In genomic region chr10:101400529-101400928, GRCh38 we compare ENCODE assay signal across 1 cellular context.
TF ChIP-seq lines count a peak whose summit lies in the region.

No MANE protein-coding gene starts in this region.

TF ChIP-seq in GM23338, 12 proteins besides CTCF, POLR2A, EP300 and RAD21 (continued from another document):
- TF ChIP-seq ZNF114 (CRISPR knock-in tag; IDR thresholded peaks at IDR 0.05) (no peak), POLR2AphosphoS5 (IDR thresholded peaks at IDR 0.05; ENCODE audit: low read depth) (no peak), EZH2 (IDR thresholded peaks at IDR 0.05; ENCODE audit: low read depth, unreplicated experiment) (no peak), NANOG (IDR thresholded peaks at IDR 0.05; ENCODE audit: borderline replicate concordance) (no peak), STAT1 (IDR thresholded peaks at IDR 0.05; ENCODE audit: unreplicated experiment) (no peak), EZH2phosphoT487 (IDR thresholded peaks at IDR 0.05; ENCODE audit: unreplicated experiment) (no peak)
- TF ChIP-seq, protein P1, sequence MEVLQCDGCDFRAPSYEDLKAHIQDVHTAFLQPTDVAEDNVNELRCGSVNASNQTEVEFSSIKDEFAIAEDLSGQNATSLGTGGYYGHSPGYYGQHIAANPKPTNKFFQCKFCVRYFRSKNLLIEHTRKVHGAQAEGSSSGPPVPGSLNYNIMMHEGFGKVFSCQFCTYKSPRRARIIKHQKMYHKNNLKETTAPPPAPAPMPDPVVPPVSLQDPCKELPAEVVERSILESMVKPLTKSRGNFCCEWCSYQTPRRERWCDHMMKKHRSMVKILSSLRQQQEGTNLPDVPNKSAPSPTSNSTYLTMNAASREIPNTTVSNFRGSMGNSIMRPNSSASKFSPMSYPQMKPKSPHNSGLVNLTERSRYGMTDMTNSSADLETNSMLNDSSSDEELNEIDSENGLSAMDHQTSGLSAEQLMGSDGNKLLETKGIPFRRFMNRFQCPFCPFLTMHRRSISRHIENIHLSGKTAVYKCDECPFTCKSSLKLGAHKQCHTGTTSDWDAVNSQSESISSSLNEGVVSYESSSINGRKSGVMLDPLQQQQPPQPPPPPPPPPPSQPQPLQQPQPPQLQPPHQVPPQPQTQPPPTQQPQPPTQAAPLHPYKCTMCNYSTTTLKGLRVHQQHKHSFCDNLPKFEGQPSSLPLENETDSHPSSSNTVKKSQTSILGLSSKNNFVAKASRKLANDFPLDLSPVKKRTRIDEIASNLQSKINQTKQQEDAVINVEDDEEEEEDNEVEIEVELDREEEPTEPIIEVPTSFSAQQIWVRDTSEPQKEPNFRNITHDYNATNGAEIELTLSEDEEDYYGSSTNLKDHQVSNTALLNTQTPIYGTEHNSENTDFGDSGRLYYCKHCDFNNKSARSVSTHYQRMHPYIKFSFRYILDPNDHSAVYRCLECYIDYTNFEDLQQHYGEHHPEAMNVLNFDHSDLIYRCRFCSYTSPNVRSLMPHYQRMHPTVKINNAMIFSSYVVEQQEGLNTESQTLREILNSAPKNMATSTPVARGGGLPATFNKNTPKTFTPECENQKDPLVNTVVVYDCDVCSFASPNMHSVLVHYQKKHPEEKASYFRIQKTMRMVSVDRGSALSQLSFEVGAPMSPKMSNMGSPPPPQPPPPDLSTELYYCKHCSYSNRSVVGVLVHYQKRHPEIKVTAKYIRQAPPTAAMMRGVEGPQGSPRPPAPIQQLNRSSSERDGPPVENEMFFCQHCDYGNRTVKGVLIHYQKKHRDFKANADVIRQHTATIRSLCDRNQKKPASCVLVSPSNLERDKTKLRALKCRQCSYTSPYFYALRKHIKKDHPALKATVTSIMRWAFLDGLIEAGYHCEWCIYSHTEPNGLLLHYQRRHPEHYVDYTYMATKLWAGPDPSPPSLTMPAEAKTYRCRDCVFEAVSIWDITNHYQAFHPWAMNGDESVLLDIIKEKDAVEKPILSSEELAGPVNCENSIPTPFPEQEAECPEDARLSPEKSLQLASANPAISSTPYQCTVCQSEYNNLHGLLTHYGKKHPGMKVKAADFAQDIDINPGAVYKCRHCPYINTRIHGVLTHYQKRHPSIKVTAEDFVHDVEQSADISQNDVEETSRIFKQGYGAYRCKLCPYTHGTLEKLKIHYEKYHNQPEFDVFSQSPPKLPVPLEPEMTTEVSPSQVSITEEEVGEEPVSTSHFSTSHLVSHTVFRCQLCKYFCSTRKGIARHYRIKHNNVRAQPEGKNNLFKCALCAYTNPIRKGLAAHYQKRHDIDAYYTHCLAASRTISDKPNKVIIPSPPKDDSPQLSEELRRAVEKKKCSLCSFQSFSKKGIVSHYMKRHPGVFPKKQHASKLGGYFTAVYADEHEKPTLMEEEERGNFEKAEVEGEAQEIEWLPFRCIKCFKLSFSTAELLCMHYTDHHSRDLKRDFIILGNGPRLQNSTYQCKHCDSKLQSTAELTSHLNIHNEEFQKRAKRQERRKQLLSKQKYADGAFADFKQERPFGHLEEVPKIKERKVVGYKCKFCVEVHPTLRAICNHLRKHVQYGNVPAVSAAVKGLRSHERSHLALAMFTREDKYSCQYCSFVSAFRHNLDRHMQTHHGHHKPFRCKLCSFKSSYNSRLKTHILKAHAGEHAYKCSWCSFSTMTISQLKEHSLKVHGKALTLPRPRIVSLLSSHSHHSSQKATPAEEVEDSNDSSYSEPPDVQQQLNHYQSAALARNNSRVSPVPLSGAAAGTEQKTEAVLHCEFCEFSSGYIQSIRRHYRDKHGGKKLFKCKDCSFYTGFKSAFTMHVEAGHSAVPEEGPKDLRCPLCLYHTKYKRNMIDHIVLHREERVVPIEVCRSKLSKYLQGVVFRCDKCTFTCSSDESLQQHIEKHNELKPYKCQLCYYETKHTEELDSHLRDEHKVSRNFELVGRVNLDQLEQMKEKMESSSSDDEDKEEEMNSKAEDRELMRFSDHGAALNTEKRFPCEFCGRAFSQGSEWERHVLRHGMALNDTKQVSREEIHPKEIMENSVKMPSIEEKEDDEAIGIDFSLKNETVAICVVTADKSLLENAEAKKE (CRISPR knock-in tag; IDR thresholded peaks at IDR 0.05), result no peak
